Comparison of ENCODE assay signal across 8 cellular contexts in genomic region chr3:129383292-129383860, GRCh38. TPM values are rescaled to one million over a fixed set of nuclear protein-coding genes. Genes with fewer than 3 reads are reported as not detected.
DNase-seq lines count a peak whose midpoint lies in the region; ATAC-seq and TF ChIP-seq lines count a peak whose summit lies in the region.

No MANE protein-coding gene starts in this region.

- peaks cover 8% of the 10 kb centered on the region for H3K36me3 ChIP-seq in IMR-90 (ENCODE audit: control insufficient read depth, insufficient read depth, low read length)
- H3K36me3 ChIP-seq in OCI-LY1 (ENCODE audit: insufficient read depth, low read length) = peaks cover 19% of the 10 kb centered on the region
- peaks cover 13% of the 10 kb centered on the region for H3K36me3 ChIP-seq in osteoblast (ENCODE audit: insufficient read depth, low read length)

- H3K79me2 ChIP-seq in OCI-LY1 (ENCODE audit: insufficient read depth, low read length) (no peaks in the 10 kb centered on the region), osteoblast (ENCODE audit: insufficient read depth, low read length) (no peaks in the 10 kb centered on the region)

- H3K9me2 ChIP-seq in OCI-LY1 (ENCODE audit: low read depth, low read length) = no peaks in the 10 kb centered on the region

- H2BK15ac ChIP-seq in IMR-90 (ENCODE audit: low read depth, low read length) = no peak overlapping the region

- peak overlapping the region; percentile 25; the same call in 1 of the 2 replicates for H2AK5ac ChIP-seq in IMR-90 (ENCODE audit: low read depth, low read length)

- H3K4me3 Mint-ChIP-seq in activated T-helper 1 cell treated with anti-CD3 and anti-CD28 coated beads, Interleukin-12 subunit alpha, Interleukin-12 subunit beta, Interleukin-2, Interleukin-4 antibody, amounts not matched to agents 30 ng/mL and 10 ng/mL and 1 ng/mL, durations not matched to agents 14 hours and 24 hours and 36 hours = no peak overlapping the region

- H4K20me1 ChIP-seq in IMR-90 (ENCODE audit: insufficient read depth, low read length) = peaks cover 3% of the 10 kb centered on the region; the same call in 1 of the 2 replicates
- no peaks in the 10 kb centered on the region for H4K20me1 ChIP-seq in OCI-LY1 (ENCODE audit: insufficient read depth, low read length)
- no peaks in the 10 kb centered on the region for H4K20me1 ChIP-seq in osteoblast (ENCODE audit: insufficient read depth, low read length)

- peak overlapping the region; percentile 5 for H2AK9ac ChIP-seq in IMR-90 (replicated peaks; ENCODE audit: low read depth, low read length, poor library complexity)

- H3K4me2 ChIP-seq in IMR-90 (ENCODE audit: low read depth, low read length) (no peak overlapping the region), OCI-LY1 (ENCODE audit: low read length) (no peak overlapping the region), osteoblast (ENCODE audit: insufficient read depth, low read length) (no peak overlapping the region)

- BruUV-seq in IMR-90 (replicated peaks; lab: Mats Ljungman, UMichigan) = no TSS peak

- H2AFZ ChIP-seq in IMR-90 (replicated peaks; ENCODE audit: low read length, poor library complexity) (peak overlapping the region; percentile 35), OCI-LY1 (ENCODE audit: low read length) (no peak overlapping the region), osteoblast (ENCODE audit: low read length) (no peak overlapping the region)

- 65% methylated on average over 3 of the region's 6 CpGs; no CpG with 5 or more reads in 1 of the 2 experiments for WGBS in IMR-90 (ENCODE audit: extremely low coverage in 2 of 2, insufficient read length in 1 of 2), 2 experiments

- H2BK20ac ChIP-seq in IMR-90 (ENCODE audit: low read depth, low read length) = no peak overlapping the region; the same call in 1 of the 2 replicates

- POLR2A ChIA-PET in IMR-90 (lab: Charles Lee; ENCODE audit: unreplicated experiment) = no interaction called here

- no peak overlapping the region for H3K27ac Mint-ChIP-seq in activated T-helper 1 cell treated with anti-CD3 and anti-CD28 coated beads, Interleukin-12 subunit alpha, Interleukin-12 subunit beta, Interleukin-2, Interleukin-4 antibody, amounts not matched to agents 30 ng/mL and 10 ng/mL and 1 ng/mL, durations not matched to agents 14 hours and 24 hours and 36 hours

- H3K56ac ChIP-seq in IMR-90 (ENCODE audit: extremely low read depth, insufficient read depth, low read length) = no peak overlapping the region

- no peak overlapping the region for H3K23ac ChIP-seq in IMR-90 (ENCODE audit: low read depth, low read length)

- no peak overlapping the region for H3K9ac ChIP-seq in IMR-90 (ENCODE audit: low read depth, low read length)
- no peak overlapping the region for H3K9ac ChIP-seq in OCI-LY1 (ENCODE audit: low read length)

- no peaks in the 10 kb centered on the region for H3F3A ChIP-seq in OCI-LY1 (ENCODE audit: insufficient read depth, low read length)

- ATAC-seq in GM21367 (IDR thresholded peaks at IDR 0.05; ENCODE audit: unreplicated experiment) (peak; percentile 71), IMR-90 (ENCODE audit: low read depth) (peak; percentile 98), foreskin keratinocyte (peak; percentile 93), GM21737 (IDR thresholded peaks at IDR 0.05; ENCODE audit: unreplicated experiment) (no peak)

- H3K4me1 ChIP-seq in IMR-90 (ENCODE audit: control insufficient read depth, insufficient read depth, low read length) = peaks cover 7% of the 10 kb centered on the region
- H3K4me1 ChIP-seq in OCI-LY1 (ENCODE audit: insufficient read depth, low read length, severe bottlenecking) = peaks cover 4% of the 10 kb centered on the region
- H3K4me1 ChIP-seq in foreskin keratinocyte = no peaks in the 10 kb centered on the region
- H3K4me1 ChIP-seq in osteoblast (ENCODE audit: insufficient read depth, low read length) = peaks cover 4% of the 10 kb centered on the region

- H3K79me1 ChIP-seq in IMR-90 (ENCODE audit: low read depth in 1 of 2, low read length in 2 of 2) = peaks cover 16 to 23% of the 10 kb centered on the region in 2 experiments; a peak in 3 of 4 replicates

- peak; percentile 62 for DNase-seq in DMS 273 treated with DMSO at 0.1 percent for 48 hours (lab: John Stamatoyannopoulos, UW)
- peak; percentile 85 for DNase-seq in IMR-90
- DNase-seq in activated T-helper 1 cell treated with anti-CD3 and anti-CD28 coated beads, Interleukin-12 subunit alpha, Interleukin-12 subunit beta, Interleukin-2, Interleukin-4 antibody, amounts not matched to agents 30 ng/mL and 10 ng/mL and 1 ng/mL, durations not matched to agents 14 hours and 24 hours and 36 hours (ENCODE audit: low spot score) = peak; percentile 8
- DNase-seq in foreskin keratinocyte = peak in 1 of 2 donors; percentile 43
- peak; percentile 95 for DNase-seq in osteoblast (ENCODE audit: insufficient read length, low spot score, missing footprints)

- no peak overlapping the region for H4K5ac ChIP-seq in IMR-90 (ENCODE audit: low read depth, low read length)

- no peaks in the 10 kb centered on the region for H3K9me3 Mint-ChIP-seq in activated T-helper 1 cell treated with anti-CD3 and anti-CD28 coated beads, Interleukin-12 subunit alpha, Interleukin-12 subunit beta, Interleukin-2, Interleukin-4 antibody, amounts not matched to agents 30 ng/mL and 10 ng/mL and 1 ng/mL, durations not matched to agents 14 hours and 24 hours and 36 hours

- H3K27me3 ChIP-seq in IMR-90 (ENCODE audit: control insufficient read depth, insufficient read depth, low read length) (no peaks in the 10 kb centered on the region), OCI-LY1 (ENCODE audit: insufficient read depth, low read length) (peaks cover 8% of the 10 kb centered on the region; the same call in 1 of the 2 replicates), foreskin keratinocyte (no peaks in the 10 kb centered on the region), osteoblast (ENCODE audit: insufficient read depth, low read length) (peaks cover 7% of the 10 kb centered on the region)

- H2BK5ac ChIP-seq in IMR-90 (ENCODE audit: low read depth, low read length, poor library complexity, severe bottlenecking) = no peak overlapping the region

- H3K27me3 Mint-ChIP-seq in activated T-helper 1 cell treated with anti-CD3 and anti-CD28 coated beads, Interleukin-12 subunit alpha, Interleukin-12 subunit beta, Interleukin-2, Interleukin-4 antibody, amounts not matched to agents 30 ng/mL and 10 ng/mL and 1 ng/mL, durations not matched to agents 14 hours and 24 hours and 36 hours (ENCODE audit: insufficient read depth) = no peaks in the 10 kb centered on the region

- dilution Hi-C loops in IMR-90 (cut with HindIII; ENCODE audit: low sequenced_read_pairs, unreplicated experiment) = no loop called here

- in situ Hi-C loops in IMR-90 (cut with MboI; ENCODE audit: low sequenced_read_pairs) = loop anchor here (25.0 kb wide), 1 partner anchor 229 kb away; the partner anchor contains the start of gene PLXND1

- no peak overlapping the region for H3K18ac ChIP-seq in IMR-90 (ENCODE audit: low read depth, low read length)

- no peaks in the 10 kb centered on the region for H3K9me3 ChIP-seq in IMR-90 (ENCODE audit: control insufficient read depth, insufficient read depth, low read length)
- H3K9me3 ChIP-seq in OCI-LY1 (ENCODE audit: low read length) = peaks cover 11% of the 10 kb centered on the region
- H3K9me3 ChIP-seq in osteoblast (ENCODE audit: low read depth, low read length) = no peaks in the 10 kb centered on the region

- peak; percentile 93 for TF ChIP-seq RAD21 in IMR-90 (IDR thresholded peaks at IDR 0.05; ENCODE audit: low read length)

- H3K4ac ChIP-seq in IMR-90 (ENCODE audit: low read depth, low read length) = no peak overlapping the region

- H2BK120ac ChIP-seq in IMR-90 (ENCODE audit: low read depth, low read length) = no peak overlapping the region

- H3K9me1 ChIP-seq in IMR-90 (ENCODE audit: insufficient read depth, low read length) = peaks cover 8% of the 10 kb centered on the region

- H4K8ac ChIP-seq in IMR-90 (ENCODE audit: low read depth in 2 of 2, low read length in 2 of 2) = no peak overlapping the region

- no peaks in the 10 kb centered on the region for H3K4me1 Mint-ChIP-seq in activated T-helper 1 cell treated with anti-CD3 and anti-CD28 coated beads, Interleukin-12 subunit alpha, Interleukin-12 subunit beta, Interleukin-2, Interleukin-4 antibody, amounts not matched to agents 30 ng/mL and 10 ng/mL and 1 ng/mL, durations not matched to agents 14 hours and 24 hours and 36 hours (ENCODE audit: low read depth)

- CTCF ChIA-PET in IMR-90 (lab: Yijun Ruan, JAX) = interaction anchor here (0.7 to 1.8 kb wide), 10 partner anchors 16 to 441 kb away, joined by 3 to 8 read pairs (median 4); partner anchors contain the start of gene EFCAB12

- no peak overlapping the region for H3K27ac ChIP-seq in IMR-90 (ENCODE audit: insufficient read depth, low read length)
- H3K27ac ChIP-seq in OCI-LY1 (ENCODE audit: low read depth, low read length, poor library complexity, severe bottlenecking) = no peak overlapping the region
- H3K27ac ChIP-seq in foreskin keratinocyte = no peak overlapping the region
- H3K27ac ChIP-seq in osteoblast (ENCODE audit: low read depth, low read length) = no peak overlapping the region

- no peak overlapping the region for H4K91ac ChIP-seq in IMR-90 (ENCODE audit: insufficient read depth, low read depth, low read length)

- peaks cover 22% of the 10 kb centered on the region for H3K36me3 Mint-ChIP-seq in activated T-helper 1 cell treated with anti-CD3 and anti-CD28 coated beads, Interleukin-12 subunit alpha, Interleukin-12 subunit beta, Interleukin-2, Interleukin-4 antibody, amounts not matched to agents 30 ng/mL and 10 ng/mL and 1 ng/mL, durations not matched to agents 14 hours and 24 hours and 36 hours (ENCODE audit: low read depth)

- no peak overlapping the region for H3K4me3 ChIP-seq in IMR-90 (ENCODE audit: insufficient read depth, low read depth, low read length)
- H3K4me3 ChIP-seq in OCI-LY1 (ENCODE audit: low read depth, low read length, poor library complexity, severe bottlenecking) = no peak overlapping the region
- no peak overlapping the region for H3K4me3 ChIP-seq in osteoblast (ENCODE audit: insufficient read depth, low read length)

- TF ChIP-seq POLR2A in IMR-90 (IDR thresholded peaks at IDR 0.05; ENCODE audit: low read depth, low read length) = peak; percentile 56; the same call in 1 of the 2 replicates

- peak; percentile 90 for TF ChIP-seq CTCF in IMR-90 (conservative IDR thresholded peaks at IDR 0.05; ENCODE audit: low read depth, low read length)
- peak; percentile 99 for TF ChIP-seq CTCF in OCI-LY1 (IDR thresholded peaks at IDR 0.05; ENCODE audit: low read length)
- peak; percentile 83 for TF ChIP-seq CTCF in foreskin keratinocyte (conservative IDR thresholded peaks at IDR 0.05)
- TF ChIP-seq CTCF in osteoblast (IDR thresholded peaks at IDR 0.05; ENCODE audit: extremely low read depth, low read depth, low read length) = peak; percentile 92

- no peak overlapping the region for H3K14ac ChIP-seq in IMR-90 (replicated peaks; ENCODE audit: low read depth, low read length)

- intact Hi-C loops in IMR-90 (cut with micrococcal nuclease) = loop anchor here (1.0 to 5.0 kb wide), 6 partner anchors 52 to 551 kb away; partner anchors contain the start of gene IFT122
- intact Hi-C loops in activated T-helper 1 cell treated with anti-CD3 and anti-CD28 coated beads, Interleukin-12 subunit alpha, Interleukin-12 subunit beta, Interleukin-2, Interleukin-4 antibody, amounts not matched to agents 30 ng/mL and 10 ng/mL and 1 ng/mL, durations not matched to agents 14 hours and 24 hours and 36 hours (cut with micrococcal nuclease) = loop anchor here (2.0 to 10.0 kb wide), 2 partner anchors 441 to 551 kb away; no protein-coding TSS in a partner anchor

RNA-seq across cellular contexts. Expression of gene EFCAB12, which starts 45.1 kb away (rescaled TPM):
- total RNA-seq in IMR-90 (2012; rRNA removed) (under 0.01 TPM in 2 replicates), foreskin keratinocyte (0.24 and 0.32 TPM in 2 replicates), osteoblast (under 0.01 TPM in 2 replicates)
- polyA plus RNA-seq in IMR-90 (2012; rRNA removed) (0.09 and 0.17 TPM in 2 replicates), foreskin keratinocyte (0.20 and 0.27 TPM in 2 replicates)
- 0.02 and 0.04 TPM in 2 replicates for polyA plus RNA-seq in IMR-90 (2012; cell fraction: cytosol; rRNA removed)
- polyA plus RNA-seq in IMR-90 (2012; cell fraction: nucleus; rRNA removed; ENCODE audit: low replicate concordance) = 0.41 and 0.62 TPM in 2 replicates
- 0.32 and 0.34 TPM in 2 replicates for total RNA-seq in activated T-helper 1 cell treated with anti-CD3 and anti-CD28 coated beads, Interleukin-12 subunit alpha, Interleukin-12 subunit beta, Interleukin-2, Interleukin-4 antibody, amounts not matched to agents 30 ng/mL and 10 ng/mL and 1 ng/mL, durations not matched to agents 14 hours and 24 hours and 36 hours

RNA-seq across cellular contexts. Expression of gene MBD4, which starts 56.4 kb away (rescaled TPM):
- total RNA-seq in IMR-90 (2012; rRNA removed) (13.8 and 22.2 TPM in 2 replicates), foreskin keratinocyte (24.0 and 26.5 TPM in 2 replicates), osteoblast (37.1 and 41.3 TPM in 2 replicates)
- polyA plus RNA-seq in IMR-90 (2012; rRNA removed) (14.9 and 15.0 TPM in 2 replicates), foreskin keratinocyte (13.1 and 16.9 TPM in 2 replicates)
- 6.9 and 10.6 TPM in 2 replicates for polyA plus RNA-seq in IMR-90 (2012; cell fraction: cytosol; rRNA removed)
- 30.3 and 65.5 TPM in 2 replicates for polyA plus RNA-seq in IMR-90 (2012; cell fraction: nucleus; rRNA removed; ENCODE audit: low replicate concordance)
- 44.1 and 53.3 TPM in 2 replicates for total RNA-seq in activated T-helper 1 cell treated with anti-CD3 and anti-CD28 coated beads, Interleukin-12 subunit alpha, Interleukin-12 subunit beta, Interleukin-2, Interleukin-4 antibody, amounts not matched to agents 30 ng/mL and 10 ng/mL and 1 ng/mL, durations not matched to agents 14 hours and 24 hours and 36 hours

RNA-seq across cellular contexts. Expression of gene IFT122, which starts 56.6 kb away (rescaled TPM):
- total RNA-seq in IMR-90 (2012; rRNA removed) (27.2 and 28.0 TPM in 2 replicates), foreskin keratinocyte (8.8 and 10.6 TPM in 2 replicates), osteoblast (30.4 and 30.6 TPM in 2 replicates)
- polyA plus RNA-seq in IMR-90 (2012; rRNA removed) (16.8 and 17.1 TPM in 2 replicates), foreskin keratinocyte (5.6 and 5.8 TPM in 2 replicates)
- polyA plus RNA-seq in IMR-90 (2012; cell fraction: cytosol; rRNA removed) = 12.3 and 16.3 TPM in 2 replicates
- 63.8 and 113 TPM in 2 replicates for polyA plus RNA-seq in IMR-90 (2012; cell fraction: nucleus; rRNA removed; ENCODE audit: low replicate concordance)
- total RNA-seq in activated T-helper 1 cell treated with anti-CD3 and anti-CD28 coated beads, Interleukin-12 subunit alpha, Interleukin-12 subunit beta, Interleukin-2, Interleukin-4 antibody, amounts not matched to agents 30 ng/mL and 10 ng/mL and 1 ng/mL, durations not matched to agents 14 hours and 24 hours and 36 hours = 10.0 and 14.7 TPM in 2 replicates
